12 cellular contexts compared by ENCODE assay signal in genomic region chr7:19106308-19107141, GRCh38. TPM values are rescaled to one million over a fixed set of nuclear protein-coding genes. Genes with fewer than 3 reads are reported as not detected.
DNase-seq lines count a peak whose midpoint lies in the region; ATAC-seq and TF ChIP-seq lines count a peak whose summit lies in the region.
"Had no signal": no experiment of that assay in that cellular context is flagged by ENCODE, and none has a peak within 500 bp of the region (broad histone marks: within the 10 kb centered on the region; RNA-seq: fewer than 3 reads in every experiment).

No MANE protein-coding gene starts in this region.

- H3K79me1 ChIP-seq in mesendoderm (ENCODE audit: low read length), result no peaks in the 10 kb centered on the region

- H3K18ac ChIP-seq in mesendoderm (ENCODE audit: low read length), result peak overlapping the region; percentile 41

- peaks cover 34% of the 10 kb centered on the region for H3K36me3 Mint-ChIP-seq in MCF 10A (ENCODE audit: insufficient read depth, unreplicated experiment)

- peaks cover 7% of the 10 kb centered on the region for H3K9me3 Mint-ChIP-seq in MCF 10A (ENCODE audit: unreplicated experiment)
- H3K9me3 Mint-ChIP-seq: T-helper 2 cell treated with Interferon-gamma antibody and Interleukin-4, amounts not matched to agents 5 μg/mL and 100 μg/mL, for 36 hours had no signal

- TF ChIP-seq CTCF in breast epithelium (IDR thresholded peaks at IDR 0.05) (no peak), MCF 10A (IDR thresholded peaks at IDR 0.05; ENCODE audit: unreplicated experiment) (no peak), uterus (IDR thresholded peaks at IDR 0.05) (no peak)

- DNase-seq in breast epithelium (ENCODE audit: low spot score in 2 of 2) (no peak), MCF 10A (ENCODE audit: unreplicated experiment) (no peak), ecto neural progenitor cell (ENCODE audit: low spot score) (peak; percentile 64), mesendoderm (peak; percentile 73), uterus (no peak), SW 1271 (lab: John Stamatoyannopoulos, UW) (no peak), midbrain (lab: John Stamatoyannopoulos, UW) (no peak)
- DNase-seq: activated naive CD8-positive, alpha-beta T cell treated with anti-CD3 and anti-CD28 coated beads, Interleukin-2, amount 50 U/mL, for 24 hours; NCI-H146 had no signal

- no peaks in the 10 kb centered on the region for H3K4me1 Mint-ChIP-seq in MCF 10A (ENCODE audit: insufficient read depth, unreplicated experiment)

- H3K36me3 ChIP-seq in breast epithelium, result no peaks in the 10 kb centered on the region
- H3K36me3 ChIP-seq in mesendoderm (ENCODE audit: control insufficient read depth, insufficient read depth, low read length), result no peaks in the 10 kb centered on the region
- H3K36me3 ChIP-seq in uterus, result no peaks in the 10 kb centered on the region

- H3K4me3 ChIP-seq in breast epithelium (peak overlapping the region; percentile 44 to 62 (median 49)), mesendoderm (ENCODE audit: low read length) (no peak overlapping the region), uterus (peak overlapping the region; percentile 39 to 51)

- H3K4me1 ChIP-seq in breast epithelium (no peaks in the 10 kb centered on the region), mesendoderm (ENCODE audit: control insufficient read depth, low read depth, low read length) (peaks cover 1% of the 10 kb centered on the region), uterus (no peaks in the 10 kb centered on the region)

- CTCF ChIA-PET in MCF 10A (lab: Yijun Ruan, JAX), result interaction anchor here (0.6 kb wide), 2 partner anchors 281 to 599 kb away, joined by 3 read pairs; no protein-coding TSS in a partner anchor

- TF ChIP-seq POLR2A in breast epithelium (IDR thresholded peaks at IDR 0.05) (no peak), uterus (IDR thresholded peaks at IDR 0.05) (no peak)

- no peak overlapping the region for H3K4me3 Mint-ChIP-seq in MCF 10A (ENCODE audit: unreplicated experiment)
- H3K4me3 Mint-ChIP-seq: activated naive CD8-positive, alpha-beta T cell treated with anti-CD3 and anti-CD28 coated beads, Interleukin-2, amount 50 U/mL, for 24 hours; T-helper 2 cell treated with Interferon-gamma antibody and Interleukin-4, amounts not matched to agents 5 μg/mL and 100 μg/mL, for 36 hours had no signal

- H2BK15ac ChIP-seq in mesendoderm (replicated peaks; ENCODE audit: low read depth), result no peak overlapping the region

- peak overlapping the region; percentile 57 for H3K56ac ChIP-seq in mesendoderm (ENCODE audit: low read length)

- H3K9ac ChIP-seq in mesendoderm (ENCODE audit: low read length), result peak overlapping the region; percentile 30

- no CpG with 5 or more reads among the region's 45 CpGs for WGBS in mesendoderm (ENCODE audit: extremely low coverage, insufficient coverage, low lambda C conversion rate)

- no peaks in the 10 kb centered on the region for H3K79me2 ChIP-seq in mesendoderm (ENCODE audit: control insufficient read depth, insufficient read depth, low read length)

- H2BK5ac ChIP-seq in mesendoderm (ENCODE audit: low read length), result no peak overlapping the region

- no peak for ATAC-seq in HG02623 (IDR thresholded peaks at IDR 0.05; ENCODE audit: unreplicated experiment)
- ATAC-seq: activated naive CD8-positive, alpha-beta T cell treated with anti-CD3 and anti-CD28 coated beads, Interleukin-2, amount 50 U/mL, for 24 hours had no signal

- H3K9me3 ChIP-seq in breast epithelium, result no peaks in the 10 kb centered on the region
- no peaks in the 10 kb centered on the region for H3K9me3 ChIP-seq in uterus

- H3K27ac ChIP-seq in breast epithelium, result peak overlapping the region; percentile 78 to 92
- H3K27ac ChIP-seq in mesendoderm (ENCODE audit: low read depth, low read length), result no peak overlapping the region
- H3K27ac ChIP-seq in uterus, result peak overlapping the region; percentile 82 to 86
- H3K27ac ChIP-seq: C4-2B had no signal

- no peaks in the 10 kb centered on the region for H3K27me3 Mint-ChIP-seq in MCF 10A (ENCODE audit: insufficient read depth, unreplicated experiment)

- H3K27ac Mint-ChIP-seq in MCF 10A (ENCODE audit: low read depth, unreplicated experiment), result no peak overlapping the region
- H3K27ac Mint-ChIP-seq: activated naive CD8-positive, alpha-beta T cell treated with anti-CD3 and anti-CD28 coated beads, Interleukin-2, amount 50 U/mL, for 24 hours; T-helper 2 cell treated with Interferon-gamma antibody and Interleukin-4, amounts not matched to agents 5 μg/mL and 100 μg/mL, for 36 hours had no signal

- H2BK120ac ChIP-seq in mesendoderm (ENCODE audit: low read depth, low read length), result no peak overlapping the region

- peaks cover 0 to 55% of the 10 kb centered on the region in 2 donors for H3K27me3 ChIP-seq in breast epithelium
- peaks cover 31% of the 10 kb centered on the region for H3K27me3 ChIP-seq in mesendoderm (ENCODE audit: insufficient read depth, low read length, poor library complexity)
- H3K27me3 ChIP-seq in uterus, result no peaks in the 10 kb centered on the region

- no TSS peak for BruUV-seq in MCF 10A (replicated peaks; lab: Mats Ljungman, UMichigan)

- intact Hi-C loops in breast epithelium (cut with DNase I; ENCODE audit: low total_unique reads) (no loop called here), MCF 10A (cut with micrococcal nuclease) (no loop called here), uterus (cut with DNase I; ENCODE audit: low total_unique reads) (no loop called here)

- no peak overlapping the region for H3K4ac ChIP-seq in mesendoderm (ENCODE audit: low read depth, low read length)

- H4K8ac ChIP-seq in mesendoderm (ENCODE audit: low read depth, low read length), result no peak overlapping the region

- peak overlapping the region; percentile 76 for H3K4me2 ChIP-seq in mesendoderm (ENCODE audit: low read length)

- H3K23ac ChIP-seq in mesendoderm (ENCODE audit: low read length), result no peak overlapping the region

- H2AK5ac ChIP-seq in mesendoderm (ENCODE audit: low read length), result no peak overlapping the region

- POLR2A ChIA-PET in MCF 10A (lab: Yijun Ruan, JAX), result interaction anchor here (0.6 to 0.8 kb wide), 2 partner anchors 37 to 263 kb away, joined by 3 read pairs; no protein-coding TSS in a partner anchor

- no peak overlapping the region for H4K5ac ChIP-seq in mesendoderm (ENCODE audit: low read length)

RNA-seq across cellular contexts. Expression of gene TWIST1, which starts 10.9 kb away (rescaled TPM):
- total RNA-seq in breast epithelium (10 to 100 TPM in 2 of 3 donors, 1 to 10 TPM in 1; 7.2 to 99.5 (median 60.0) TPM), MCF 10A (2022) (16.1 and 18.9 TPM in 2 replicates), uterus (10 to 100 TPM in 3 of 4 donors, 1 to 10 TPM in 1; 8.5 to 26.6 (median 19.7) TPM)
- 0.69 TPM for polyA plus RNA-seq in mesendoderm (2013, experiment 1 of 2)
- polyA plus RNA-seq in mesendoderm (2013, experiment 2 of 2), result 0.62 TPM

RNA-seq across cellular contexts. Expression of gene FERD3L, which starts 38.7 kb away (rescaled TPM):
- total RNA-seq in breast epithelium (not detected), MCF 10A (2022) (not detected in 2 replicates), uterus (not detected)
- not detected for polyA plus RNA-seq in mesendoderm (2013, experiment 1 of 2)
- polyA plus RNA-seq in mesendoderm (2013, experiment 2 of 2), result not detected

Comparison
In these comparisons a context has a peak if more than half of its experiments do, and no peak if none do; other contexts are left out.
1. DNase-seq: peak in ecto neural progenitor cell (single experiment) and mesendoderm (single experiment); none in breast epithelium (0 of 2), MCF 10A (single experiment), uterus (0 of 2), SW 1271 (0 of 2) and midbrain (single experiment).